ENCODE assay signal across 25 cellular contexts in genomic region chr11:20991471-20991870, GRCh38.
"Had no signal": no experiment of that assay in that cellular context is flagged by ENCODE, and none has a peak within 500 bp of the region (broad histone marks: within the 10 kb centered on the region; RNA-seq: fewer than 3 reads in every experiment).

No MANE protein-coding gene starts in this region.

- H3K4me1 ChIP-seq: neural progenitor cell, parathyroid adenoma, psoas muscle, right lobe of liver, sigmoid colon, suprapubic skin, testis, tibial artery, upper lobe of left lung, vagina had no signal

- DNase-seq: naive thymus-derived CD4-positive, alpha-beta T cell; natural killer cell; occipital lobe; ovary; psoas muscle; right lobe of liver; sigmoid colon; small intestine; stimulated activated CD4-positive, alpha-beta T cell treated with anti-CD3 and anti-CD28 coated beads, Interleukin-12 subunit alpha, Interleukin-12 subunit beta, amount 100 ng/mL, for 4 hours; stimulated activated CD4-positive, alpha-beta T cell treated with anti-CD3 and anti-CD28 coated beads, Interleukin-1b, Interleukin-23, amount 100 ng/mL, for 48 hours; stimulated activated CD4-positive, alpha-beta T cell treated with anti-CD3 and anti-CD28 coated beads, Interleukin-4, amount 100 ng/mL, for 1 hour; stimulated activated CD4-positive, alpha-beta T cell treated with anti-CD3 and anti-CD28 coated beads, Interleukin-4, amount 100 ng/mL, for 4 hours; stimulated activated CD8-positive, alpha-beta memory T cell treated with anti-CD3 and anti-CD28 coated beads, Interleukin-4, amount 100 ng/mL, for 48 hours; stimulated activated naive CD4-positive, alpha-beta T cell; stimulated activated naive CD8-positive, alpha-beta T cell treated with anti-CD3 and anti-CD28 coated beads, Interleukin-15, amount 100 ng/mL, for 72 hours; stimulated activated naive CD8-positive, alpha-beta T cell treated with anti-CD3 and anti-CD28 coated beads, Interleukin-15, Interleukin-2, amounts not matched to agents 100 U/mL and 50 U/mL, for 24 hours; substantia nigra; testis; tibial artery; trophoblast cell; upper lobe of left lung had no signal

- H3K27me3 ChIP-seq: neural progenitor cell, ovary, right lobe of liver, sigmoid colon, suprapubic skin, testis, tibial artery, upper lobe of left lung, vagina had no signal

- H3K27ac ChIP-seq: neural progenitor cell, ovary, parathyroid adenoma, psoas muscle, right lobe of liver, sigmoid colon, suprapubic skin, testis, tibial artery, upper lobe of left lung, vagina had no signal

- H3K4me3 ChIP-seq: neural progenitor cell, ovary, psoas muscle, right lobe of liver, sigmoid colon, suprapubic skin, testis, tibial artery, upper lobe of left lung, vagina had no signal

- H3K9me3 ChIP-seq: ovary, psoas muscle, right lobe of liver, suprapubic skin, testis, tibial artery, vagina had no signal

- H3K36me3 ChIP-seq: neural progenitor cell, ovary, right lobe of liver, sigmoid colon, suprapubic skin, tibial artery, upper lobe of left lung, vagina had no signal
